ENCODE assay signal across 8 cellular contexts in the genomic region with DNA sequence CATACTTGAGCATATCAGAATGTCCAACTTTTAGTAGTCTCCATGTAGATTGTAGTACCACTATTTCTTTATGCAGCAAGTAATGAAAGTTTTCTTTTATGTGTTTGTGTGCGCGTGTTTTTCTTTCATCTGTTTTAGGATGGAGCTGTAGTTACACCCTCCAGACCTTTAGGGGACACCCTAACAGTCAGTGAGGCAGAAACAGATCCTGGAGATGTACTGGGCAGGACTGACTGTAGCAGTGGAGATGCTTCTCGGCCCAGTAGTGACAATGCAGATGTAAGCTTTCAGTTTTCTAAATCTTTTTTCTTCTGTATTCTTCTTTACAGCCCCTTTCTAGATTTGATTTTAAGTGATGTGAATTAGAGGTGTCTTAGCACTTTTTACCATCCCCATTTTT.
A peak's percentile ranks its signal among the peaks of the same experiment; 100 is the strongest.
DNase-seq lines count a peak whose midpoint lies in the region; ATAC-seq and TF ChIP-seq lines count a peak whose summit lies in the region.

No MANE protein-coding gene starts in this region.

- H4K5ac ChIP-seq in IMR-90 (ENCODE audit: low read depth, low read length), result peak overlapping the region; percentile 94
- H4K5ac ChIP-seq in mesendoderm (ENCODE audit: low read length), result no peak overlapping the region

- no peaks in the 10 kb centered on the region for H3K4me1 Mint-ChIP-seq in Caco-2 (ENCODE audit: low read depth, unreplicated experiment)

- H3K9me1 ChIP-seq in IMR-90 (ENCODE audit: insufficient read depth, low read length), result peaks cover 3% of the 10 kb centered on the region; the same call in 1 of the 2 replicates

- H3K27me3 Mint-ChIP-seq in Caco-2 (ENCODE audit: insufficient read depth, unreplicated experiment), result no peaks in the 10 kb centered on the region

- H3K79me1 ChIP-seq in IMR-90 (ENCODE audit: low read depth in 1 of 2, low read length in 2 of 2) (peaks cover 7 to 42% of the 10 kb centered on the region in 2 experiments; a peak in 3 of 4 replicates), mesendoderm (ENCODE audit: low read length) (no peaks in the 10 kb centered on the region)

- BruUV-seq in Caco-2 (replicated peaks; lab: Mats Ljungman, UMichigan) (no TSS peak), IMR-90 (replicated peaks; lab: Mats Ljungman, UMichigan) (no TSS peak)

- dilution Hi-C loops in IMR-90 (cut with HindIII; ENCODE audit: low sequenced_read_pairs, unreplicated experiment), result no loop called here

- peak overlapping the region; percentile 99 for H2AK5ac ChIP-seq in IMR-90 (ENCODE audit: low read depth, low read length)
- no peak overlapping the region for H2AK5ac ChIP-seq in mesendoderm (ENCODE audit: low read length)

- H3K4me2 ChIP-seq in IMR-90 (ENCODE audit: low read depth, low read length) (peak overlapping the region; percentile 89), mesendoderm (ENCODE audit: low read length) (no peak overlapping the region)

- H3K27ac ChIP-seq in IMR-90 (ENCODE audit: insufficient read depth, low read length) (peak overlapping the region; percentile 99), breast epithelium (peak overlapping the region; percentile 77 to 84), mesendoderm (ENCODE audit: low read depth, low read length) (no peak overlapping the region)

- H3K4me1 ChIP-seq in Caco-2 (no peaks in the 10 kb centered on the region), IMR-90 (ENCODE audit: control insufficient read depth, insufficient read depth, low read length) (peaks cover 7% of the 10 kb centered on the region), breast epithelium (no peaks in the 10 kb centered on the region), mesendoderm (ENCODE audit: control insufficient read depth, low read depth, low read length) (no peaks in the 10 kb centered on the region)

- no peak overlapping the region for H3K4me3 Mint-ChIP-seq in Caco-2 (ENCODE audit: unreplicated experiment)

- H2AK9ac ChIP-seq in IMR-90 (replicated peaks; ENCODE audit: low read depth, low read length, poor library complexity), result peak overlapping the region; percentile 98

- H3K18ac ChIP-seq in IMR-90 (ENCODE audit: low read depth, low read length) (peak overlapping the region; percentile 97), mesendoderm (ENCODE audit: low read length) (no peak overlapping the region)

- H4K20me1 ChIP-seq in IMR-90 (ENCODE audit: insufficient read depth, low read length), result no peaks in the 10 kb centered on the region

- H2BK15ac ChIP-seq in IMR-90 (ENCODE audit: low read depth, low read length) (peak overlapping the region; percentile 95), mesendoderm (replicated peaks; ENCODE audit: low read depth) (no peak overlapping the region)

- TF ChIP-seq RAD21 in IMR-90 (IDR thresholded peaks at IDR 0.05; ENCODE audit: low read length), result no peak

- peak overlapping the region; percentile 100 for H4K91ac ChIP-seq in IMR-90 (ENCODE audit: insufficient read depth, low read depth, low read length)

- H3K9ac ChIP-seq in IMR-90 (ENCODE audit: low read depth, low read length) (peak overlapping the region; percentile 87), mesendoderm (ENCODE audit: low read length) (no peak overlapping the region)

- peak overlapping the region; percentile 78 to 99 for H4K8ac ChIP-seq in IMR-90 (ENCODE audit: low read depth in 2 of 2, low read length in 2 of 2)
- no peak overlapping the region for H4K8ac ChIP-seq in mesendoderm (ENCODE audit: low read depth, low read length)

- H3K23ac ChIP-seq in IMR-90 (ENCODE audit: low read depth, low read length), result peak overlapping the region; percentile 99
- no peak overlapping the region for H3K23ac ChIP-seq in mesendoderm (ENCODE audit: low read length)

- intact Hi-C loops in Caco-2 (cut with micrococcal nuclease; ENCODE audit: unreplicated experiment) (no loop called here), IMR-90 (cut with micrococcal nuclease) (loop anchor here (1.0 to 5.0 kb wide), 2 partner anchors 41 to 95 kb away; a partner anchor contains a TSS), breast epithelium (cut with DNase I; ENCODE audit: low total_unique reads) (no loop called here)

- peaks cover 30% of the 10 kb centered on the region for H3K36me3 Mint-ChIP-seq in Caco-2 (ENCODE audit: insufficient read depth, unreplicated experiment)

- in situ Hi-C loops in IMR-90 (cut with MboI; ENCODE audit: low sequenced_read_pairs), result loop anchor here (25.0 kb wide), 1 partner anchor 94 kb away; a partner anchor contains a TSS
- in situ Hi-C loops in GM13977 (cut with MboI; ENCODE audit: low pct_unique_long_range_greater_than_20kb, low sequenced_read_pairs, unreplicated experiment), result no loop called here

- TF ChIP-seq POLR2A in IMR-90 (IDR thresholded peaks at IDR 0.05; ENCODE audit: low read depth, low read length) (no peak), breast epithelium (IDR thresholded peaks at IDR 0.05) (no peak)

- no peaks in the 10 kb centered on the region for H3K79me2 ChIP-seq in mesendoderm (ENCODE audit: control insufficient read depth, insufficient read depth, low read length)

- H2BK5ac ChIP-seq in IMR-90 (ENCODE audit: low read depth, low read length, poor library complexity, severe bottlenecking), result peak overlapping the region; percentile 100
- H2BK5ac ChIP-seq in mesendoderm (ENCODE audit: low read length), result no peak overlapping the region

- H2BK120ac ChIP-seq in IMR-90 (ENCODE audit: low read depth, low read length), result peak overlapping the region; percentile 100
- H2BK120ac ChIP-seq in mesendoderm (ENCODE audit: low read depth, low read length), result no peak overlapping the region

- WGBS in IMR-90 (ENCODE audit: extremely low coverage in 2 of 2, insufficient read length in 1 of 2), 2 experiments, result no CpG with 5 or more reads among the region's 3 CpGs
- no CpG with 5 or more reads among the region's 3 CpGs for WGBS in mesendoderm (ENCODE audit: extremely low coverage, insufficient coverage, low lambda C conversion rate)

- H3K27me3 ChIP-seq in Caco-2 (replicated peaks; ENCODE audit: control insufficient read depth, insufficient read depth, low read length), result no peaks in the 10 kb centered on the region
- H3K27me3 ChIP-seq in IMR-90 (ENCODE audit: control insufficient read depth, insufficient read depth, low read length), result no peaks in the 10 kb centered on the region
- no peaks in the 10 kb centered on the region for H3K27me3 ChIP-seq in breast epithelium
- H3K27me3 ChIP-seq in mesendoderm (ENCODE audit: insufficient read depth, low read length, poor library complexity), result no peaks in the 10 kb centered on the region

- POLR2A ChIA-PET in Caco-2 (lab: Charles Lee) (no interaction called here), IMR-90 (lab: Charles Lee; ENCODE audit: unreplicated experiment) (interaction anchor here (1.0 to 1.1 kb wide), 2 partner anchors 36 to 94 kb away, joined by 4 read pairs; no protein-coding TSS in a partner anchor)

- H3K27ac Mint-ChIP-seq in Caco-2 (ENCODE audit: unreplicated experiment), result no peak overlapping the region

- H3K9me3 Mint-ChIP-seq in Caco-2 (ENCODE audit: unreplicated experiment), result no peaks in the 10 kb centered on the region

- no peaks in the 10 kb centered on the region for H3K9me3 ChIP-seq in Caco-2
- H3K9me3 ChIP-seq in IMR-90 (ENCODE audit: control insufficient read depth, insufficient read depth, low read length), result no peaks in the 10 kb centered on the region
- H3K9me3 ChIP-seq in breast epithelium, result no peaks in the 10 kb centered on the region

- CTCF ChIA-PET in Caco-2 (lab: Charles Lee) (interaction anchor here (1.0 kb wide), 2 partner anchors 41 to 97 kb away, joined by 3 to 10 read pairs; no protein-coding TSS in a partner anchor), IMR-90 (lab: Yijun Ruan, JAX) (interaction anchor here (0.9 to 2.3 kb wide), 4 partner anchors 13 to 96 kb away, joined by 3 to 8 read pairs (median 4); no protein-coding TSS in a partner anchor)

- H3K36me3 ChIP-seq in Caco-2 (ENCODE audit: control insufficient read depth, insufficient read depth, low read length) (no peaks in the 10 kb centered on the region), IMR-90 (ENCODE audit: control insufficient read depth, insufficient read depth, low read length) (peaks cover 8% of the 10 kb centered on the region), breast epithelium (no peaks in the 10 kb centered on the region), mesendoderm (ENCODE audit: control insufficient read depth, insufficient read depth, low read length) (no peaks in the 10 kb centered on the region)

- peak overlapping the region; percentile 94 for H2BK20ac ChIP-seq in IMR-90 (ENCODE audit: low read depth, low read length)

- TF ChIP-seq CTCF in Caco-2 (IDR thresholded peaks at IDR 0.05; ENCODE audit: insufficient read depth in 1 of 2, low read depth in 1 of 2, low read length in 1 of 2, severe bottlenecking in 1 of 2, unreplicated experiment in 1 of 2), result peak; percentile 61 to 62
- TF ChIP-seq CTCF in IMR-90 (conservative IDR thresholded peaks at IDR 0.05; ENCODE audit: low read depth, low read length), result peak; percentile 31; the same call in 1 of the 2 replicates
- TF ChIP-seq CTCF in breast epithelium (IDR thresholded peaks at IDR 0.05), result peak in 1 of 3 donors; percentile 27
- TF ChIP-seq CTCF in GM13977 (IDR thresholded peaks at IDR 0.05; ENCODE audit: extremely low read depth, insufficient read depth, missing control alignments), result no peak

- peak overlapping the region; percentile 96 for H3K56ac ChIP-seq in IMR-90 (ENCODE audit: extremely low read depth, insufficient read depth, low read length)
- H3K56ac ChIP-seq in mesendoderm (ENCODE audit: low read length), result no peak overlapping the region

- peak overlapping the region; percentile 100 for H3K4ac ChIP-seq in IMR-90 (ENCODE audit: low read depth, low read length)
- no peak overlapping the region for H3K4ac ChIP-seq in mesendoderm (ENCODE audit: low read depth, low read length)

- peak overlapping the region; percentile 94 for H3K14ac ChIP-seq in IMR-90 (replicated peaks; ENCODE audit: low read depth, low read length)

- H2AFZ ChIP-seq in IMR-90 (replicated peaks; ENCODE audit: low read length, poor library complexity), result peak overlapping the region; percentile 81

- DNase-seq in Caco-2 (peak in 1 of 2 experiments; percentile 57), IMR-90 (peak; percentile 72), breast epithelium (ENCODE audit: low spot score in 2 of 2) (no peak), mesendoderm (peak; percentile 72), NCI-H1105 treated with DMSO at 0.1 percent for 48 hours (lab: John Stamatoyannopoulos, UW) (no peak), GM13977 (ENCODE audit: low spot score) (no peak)

- H3K4me3 ChIP-seq in Caco-2 (ENCODE audit: low read depth, low read length) (no peak overlapping the region), IMR-90 (ENCODE audit: insufficient read depth, low read depth, low read length) (no peak overlapping the region), breast epithelium (no peak overlapping the region), mesendoderm (ENCODE audit: low read length) (no peak overlapping the region)

- peak; percentile 77 for ATAC-seq in IMR-90 (ENCODE audit: low read depth)
- ATAC-seq in GM19452 (IDR thresholded peaks at IDR 0.05; ENCODE audit: unreplicated experiment), result no peak
- ATAC-seq in HG03135 (IDR thresholded peaks at IDR 0.05; ENCODE audit: unreplicated experiment), result no peak

TF ChIP-seq in IMR-90, 13 proteins besides CTCF, POLR2A, EP300 and RAD21 (continues in another document):
- no peak for TF ChIP-seq BHLHE40 (IDR thresholded peaks at IDR 0.05; ENCODE audit: low read depth, low read length)

Comparison
In these comparisons a context has a peak if more than half of its experiments do, and no peak if none do; other contexts are left out.
1. DNase-seq: peak in IMR-90 (single experiment) and mesendoderm (single experiment); none in breast epithelium (0 of 2), NCI-H1105 treated with DMSO at 0.1 percent for 48 hours (single experiment) and GM13977 (single experiment).